ENCODE assay signal across 22 cellular contexts in genomic region chr12:110090266-110091135, GRCh38. TPM values are rescaled to one million over a fixed set of nuclear protein-coding genes. Genes with fewer than 3 reads are reported as not detected.
A peak's percentile ranks its signal among the peaks of the same experiment; 100 is the strongest.
DNase-seq lines count a peak whose midpoint lies in the region; ATAC-seq and TF ChIP-seq lines count a peak whose summit lies in the region.
"Had no signal": no experiment of that assay in that cellular context is flagged by ENCODE, and none has a peak within 500 bp of the region (broad histone marks: within the 10 kb centered on the region; RNA-seq: fewer than 3 reads in every experiment).

No MANE protein-coding gene starts in this region.

- no peak overlapping the region for H3K18ac ChIP-seq in IMR-90 (ENCODE audit: low read depth, low read length)

- no peaks in the 10 kb centered on the region for H3K9me1 ChIP-seq in IMR-90 (ENCODE audit: insufficient read depth, low read length)

- no peak overlapping the region for H2BK5ac ChIP-seq in IMR-90 (ENCODE audit: low read depth, low read length, poor library complexity, severe bottlenecking)

- TF ChIP-seq CTCF in IMR-90 (conservative IDR thresholded peaks at IDR 0.05; ENCODE audit: low read depth, low read length) (no peak), hepatocyte (IDR thresholded peaks at IDR 0.05; ENCODE audit: poor library complexity) (no peak), liver (IDR thresholded peaks at IDR 0.05; ENCODE audit: low read depth, low read length, missing input control) (no peak), progenitor cell of endocrine pancreas (IDR thresholded peaks at IDR 0.05; ENCODE audit: unreplicated experiment) (no peak)

- CTCF ChIA-PET in IMR-90 (lab: Yijun Ruan, JAX): interaction anchor here (0.6 kb wide), 1 partner anchor 38 kb away, joined by 3 read pairs; no protein-coding TSS in a partner anchor

- H3K23ac ChIP-seq in IMR-90 (ENCODE audit: low read depth, low read length): no peak overlapping the region

- no peaks in the 10 kb centered on the region for H3K9me2 ChIP-seq in hepatocyte (replicated peaks; ENCODE audit: insufficient read depth)

- no peak overlapping the region for H3K4me3 ChIP-seq in IMR-90 (ENCODE audit: insufficient read depth, low read depth, low read length)
- no peak overlapping the region for H3K4me3 ChIP-seq in hepatocyte
- H3K4me3 ChIP-seq in liver (ENCODE audit: low read depth in 1 of 3, low read length in 3 of 3): peak overlapping the region in 1 of 3 donors; percentile 21
- H3K4me3 ChIP-seq: A549, HAP-1 had no signal

- H3K27ac Mint-ChIP-seq in progenitor cell of endocrine pancreas: peak overlapping the region; percentile 24
- H3K27ac Mint-ChIP-seq: CD4-positive, alpha-beta memory T cell had no signal

- H3K14ac ChIP-seq in IMR-90 (replicated peaks; ENCODE audit: low read depth, low read length): no peak overlapping the region

- H3K56ac ChIP-seq in IMR-90 (ENCODE audit: extremely low read depth, insufficient read depth, low read length): no peak overlapping the region

- in situ Hi-C loops in IMR-90 (cut with MboI; ENCODE audit: low sequenced_read_pairs): loop anchor here (5.0 kb wide), 1 partner anchor 332 kb away; no protein-coding TSS in a partner anchor

- H3K79me1 ChIP-seq in IMR-90 (ENCODE audit: low read depth in 1 of 2, low read length in 2 of 2): no peaks in the 10 kb centered on the region

- H3K4me3 Mint-ChIP-seq in progenitor cell of endocrine pancreas (ENCODE audit: low read depth): no peak overlapping the region
- H3K4me3 Mint-ChIP-seq: CD4-positive, alpha-beta memory T cell had no signal

- no peak overlapping the region for H2BK120ac ChIP-seq in IMR-90 (ENCODE audit: low read depth, low read length)

- H3K4me1 Mint-ChIP-seq in progenitor cell of endocrine pancreas (ENCODE audit: low read depth): peaks cover 9% of the 10 kb centered on the region

- no peak overlapping the region for H4K8ac ChIP-seq in IMR-90 (ENCODE audit: low read depth in 2 of 2, low read length in 2 of 2)

- H2AFZ ChIP-seq in IMR-90 (replicated peaks; ENCODE audit: low read length, poor library complexity) (peak overlapping the region; percentile 14), hepatocyte (no peak overlapping the region)

- H2AK5ac ChIP-seq in IMR-90 (ENCODE audit: low read depth, low read length): no peak overlapping the region

- POLR2A ChIA-PET in IMR-90 (lab: Charles Lee; ENCODE audit: unreplicated experiment): interaction anchor here (0.5 kb wide), 1 partner anchor 121 kb away, joined by 10 read pairs; no protein-coding TSS in a partner anchor

- H3K27me3 ChIP-seq in IMR-90 (ENCODE audit: control insufficient read depth, insufficient read depth, low read length): peaks cover 34% of the 10 kb centered on the region
- H3K27me3 ChIP-seq in hepatocyte: no peaks in the 10 kb centered on the region
- H3K27me3 ChIP-seq in liver (ENCODE audit: control insufficient read depth in 4 of 4, insufficient read depth in 4 of 4, low read length in 3 of 4): no peaks in the 10 kb centered on the region
- H3K27me3 ChIP-seq: BE2C; BLaER1 treated with 17β-estradiol and CSF1 and Interleukin-3, amounts not matched to agents 10 nM and 100 nM had no signal

- H3K4me1 ChIP-seq in IMR-90 (ENCODE audit: control insufficient read depth, insufficient read depth, low read length): no peaks in the 10 kb centered on the region
- no peaks in the 10 kb centered on the region for H3K4me1 ChIP-seq in hepatocyte (ENCODE audit: insufficient read depth)
- peaks cover 9 to 30% (median 25%) of the 10 kb centered on the region in 4 donors for H3K4me1 ChIP-seq in liver (ENCODE audit: control insufficient read depth in 4 of 4, insufficient read depth in 4 of 4, low read length in 3 of 4)
- H3K4me1 ChIP-seq: A549, BE2C, HAP-1 had no signal

- no peaks in the 10 kb centered on the region for H3K36me3 Mint-ChIP-seq in progenitor cell of endocrine pancreas (ENCODE audit: insufficient read depth)
- H3K36me3 Mint-ChIP-seq: CD4-positive, alpha-beta memory T cell had no signal

- no peak overlapping the region for H3K9ac ChIP-seq in IMR-90 (ENCODE audit: low read depth, low read length)
- peak overlapping the region in 1 of 2 donors; percentile 62 for H3K9ac ChIP-seq in liver (ENCODE audit: low read depth in 1 of 2, low read length in 2 of 2)
- H3K9ac ChIP-seq: BLaER1 treated with 17β-estradiol and CSF1 and Interleukin-3, amounts not matched to agents 10 nM and 100 nM had no signal

- intact Hi-C loops in IMR-90 (cut with micrococcal nuclease): no loop called here

- H3K27ac ChIP-seq in IMR-90 (ENCODE audit: insufficient read depth, low read length) (no peak overlapping the region), hepatocyte (peak overlapping the region; percentile 22), liver (ENCODE audit: low read depth in 1 of 2, low read length in 2 of 2) (peak overlapping the region; percentile 79 to 89)

- no peak overlapping the region for H3K4ac ChIP-seq in IMR-90 (ENCODE audit: low read depth, low read length)

- H2BK20ac ChIP-seq in IMR-90 (ENCODE audit: low read depth, low read length): no peak overlapping the region

- ATAC-seq in IMR-90 (ENCODE audit: low read depth) (no peak), GM21390 (IDR thresholded peaks at IDR 0.05; ENCODE audit: unreplicated experiment) (no peak)
- ATAC-seq: A549 had no signal

- H2BK15ac ChIP-seq in IMR-90 (ENCODE audit: low read depth, low read length): no peak overlapping the region

- BruUV-seq in IMR-90 (replicated peaks; lab: Mats Ljungman, UMichigan): no TSS peak

- H3K36me3 ChIP-seq in IMR-90 (ENCODE audit: control insufficient read depth, insufficient read depth, low read length) (no peaks in the 10 kb centered on the region), hepatocyte (replicated peaks; ENCODE audit: insufficient read depth, low read depth) (no peaks in the 10 kb centered on the region), liver (ENCODE audit: control insufficient read depth in 4 of 4, insufficient read depth in 3 of 4, low read depth in 1 of 4, low read length in 3 of 4) (no peaks in the 10 kb centered on the region)
- H3K36me3 ChIP-seq: BE2C; BLaER1 treated with 17β-estradiol and CSF1 and Interleukin-3, amounts not matched to agents 10 nM and 100 nM; HAP-1 had no signal

- H3K9me3 Mint-ChIP-seq in progenitor cell of endocrine pancreas (ENCODE audit: low read depth): no peaks in the 10 kb centered on the region
- H3K9me3 Mint-ChIP-seq: CD4-positive, alpha-beta memory T cell had no signal

- no peak overlapping the region for H2AK9ac ChIP-seq in IMR-90 (replicated peaks; ENCODE audit: low read depth, low read length, poor library complexity)

- dilution Hi-C loops in IMR-90 (cut with HindIII; ENCODE audit: low sequenced_read_pairs, unreplicated experiment): no loop called here

- H4K91ac ChIP-seq in IMR-90 (ENCODE audit: insufficient read depth, low read depth, low read length): no peak overlapping the region

- TF ChIP-seq POLR2A in IMR-90 (IDR thresholded peaks at IDR 0.05; ENCODE audit: low read depth, low read length): no peak

- H3K4me2 ChIP-seq in IMR-90 (ENCODE audit: low read depth, low read length): no peak overlapping the region
- no peak overlapping the region for H3K4me2 ChIP-seq in hepatocyte
- H3K4me2 ChIP-seq: A549 had no signal

- DNase-seq in IMR-90 (no peak), hepatocyte (ENCODE audit: low spot score) (no peak), progenitor cell of endocrine pancreas (ENCODE audit: low spot score, unreplicated experiment) (no peak), CD1c-positive myeloid dendritic cell (ENCODE audit: extremely low spot score) (no peak)
- no peak for DNase-seq in stimulated activated CD8-positive, alpha-beta memory T cell treated with anti-CD3 and anti-CD28 coated beads, Interleukin-4, amount 100 ng/mL, for 48 hours
- DNase-seq in activated CD4-positive, alpha-beta T cell treated with anti-CD3 and anti-CD28 coated beads, Interleukin-2, amount 50 U/mL, for 4 hours: no peak
- DNase-seq: 8988T; ACHN; AML-193; BE2C; Calu3; CD4-positive, alpha-beta memory T cell; COR-L47; DMS53; DMS79 treated with DMSO at 0.1 percent for 48 hours; GF-D8; GOT3 had no signal

- 40% methylated on average over 2 of the region's 8 CpGs; no CpG with 5 or more reads in 1 of the 2 experiments for WGBS in IMR-90 (ENCODE audit: extremely low coverage in 2 of 2, insufficient read length in 1 of 2), 2 experiments
- WGBS in hepatocyte (ENCODE audit: low lambda C conversion rate, missing lambda C conversion rate): 77% methylated on average over 8 of the region's 8 CpGs
- WGBS in liver: 51% methylated on average over 8 of the region's 8 CpGs

- H3K79me2 ChIP-seq in hepatocyte: no peaks in the 10 kb centered on the region

- H3K27me3 Mint-ChIP-seq in progenitor cell of endocrine pancreas: peaks cover 6% of the 10 kb centered on the region

- H3K9me3 ChIP-seq in IMR-90 (ENCODE audit: control insufficient read depth, insufficient read depth, low read length): no peaks in the 10 kb centered on the region; the same call in 1 of the 2 replicates
- H3K9me3 ChIP-seq in hepatocyte (ENCODE audit: low read depth): no peaks in the 10 kb centered on the region
- no peaks in the 10 kb centered on the region for H3K9me3 ChIP-seq in liver (ENCODE audit: control insufficient read depth in 4 of 4, low read length in 3 of 4)
- H3K9me3 ChIP-seq: A549; BE2C; BLaER1 treated with 17β-estradiol and CSF1 and Interleukin-3, amounts not matched to agents 10 nM and 100 nM; HAP-1 had no signal

- H4K5ac ChIP-seq in IMR-90 (ENCODE audit: low read depth, low read length): no peak overlapping the region

- H4K20me1 ChIP-seq in IMR-90 (ENCODE audit: insufficient read depth, low read length) (no peaks in the 10 kb centered on the region), hepatocyte (ENCODE audit: insufficient read depth, poor library complexity, severe bottlenecking) (no peaks in the 10 kb centered on the region)
- H4K20me1 ChIP-seq: BLaER1 treated with 17β-estradiol and CSF1 and Interleukin-3, amounts not matched to agents 10 nM and 100 nM had no signal

- TF ChIP-seq RAD21 in IMR-90 (IDR thresholded peaks at IDR 0.05; ENCODE audit: low read length) (no peak), liver (IDR thresholded peaks at IDR 0.05) (peak; percentile 1 to 37)

RNA-seq across cellular contexts. Expression of gene IFT81, which starts 33.7 kb away (rescaled TPM):
- total RNA-seq in IMR-90 (2012; rRNA removed) (6.1 and 10.6 TPM in 2 replicates), hepatocyte (13.7 and 14.6 TPM in 2 replicates), liver (1 to 10 TPM; 2.4 to 4.9 TPM), progenitor cell of endocrine pancreas (46.1 and 48.7 TPM in 2 replicates)
- polyA plus RNA-seq in IMR-90 (2012; rRNA removed) (6.7 and 8.1 TPM in 2 replicates), hepatocyte (10.4 and 12.6 TPM in 2 replicates), liver (1 to 10 TPM; 1.9 to 3.2 TPM)
- polyA plus RNA-seq in IMR-90 (2012; cell fraction: cytosol; rRNA removed): 1.5 and 2.1 TPM in 2 replicates
- 2.3 and 9.2 TPM in 2 replicates for polyA plus RNA-seq in IMR-90 (2012; cell fraction: nucleus; rRNA removed; ENCODE audit: low replicate concordance)

RNA-seq across cellular contexts. Expression of gene C12orf76, which starts 42.2 kb away (rescaled TPM):
- total RNA-seq in IMR-90 (2012; rRNA removed): 5.0 and 6.7 TPM in 2 replicates
- polyA plus RNA-seq in IMR-90 (2012; rRNA removed): 6.2 and 7.1 TPM in 2 replicates
- polyA plus RNA-seq in IMR-90 (2012; cell fraction: cytosol; rRNA removed): 5.0 and 10.8 TPM in 2 replicates
- 8.1 and 15.5 TPM in 2 replicates for polyA plus RNA-seq in IMR-90 (2012; cell fraction: nucleus; rRNA removed; ENCODE audit: low replicate concordance)
- 24.6 and 29.3 TPM in 2 replicates for total RNA-seq in hepatocyte
- 13.6 and 18.5 TPM in 2 replicates for polyA plus RNA-seq in hepatocyte
- 10 to 100 TPM in 1 of 2 donors, 1 to 10 TPM in 1; 5.9 to 22.4 TPM for total RNA-seq in liver
- 1 to 10 TPM; 5.6 to 6.4 TPM for polyA plus RNA-seq in liver
- 29.3 and 31.6 TPM in 2 replicates for total RNA-seq in progenitor cell of endocrine pancreas
